In the genomic region with DNA sequence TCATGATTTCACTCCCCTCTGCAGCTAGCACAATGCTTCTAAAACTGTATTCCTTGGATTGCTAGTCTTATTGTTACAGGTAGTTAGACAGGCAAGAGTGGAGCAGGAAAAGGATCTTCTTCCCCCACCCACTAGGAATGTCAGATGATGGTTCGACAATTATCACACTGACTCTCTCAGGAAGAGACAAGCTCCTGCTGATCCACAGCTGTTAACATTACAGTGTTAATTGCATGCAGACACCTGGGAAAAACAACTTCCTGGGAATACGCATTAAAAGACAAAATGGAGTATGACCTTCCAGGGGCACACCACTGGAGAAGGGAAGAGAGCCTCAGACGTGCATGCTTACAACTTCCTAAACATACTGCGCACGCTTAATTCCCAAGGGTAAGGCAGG, we compare ENCODE assay signal across 22 cellular contexts. TPM values are rescaled to one million over a fixed set of nuclear protein-coding genes. Genes with fewer than 3 reads are reported as not detected.
"Had no signal": no experiment of that assay in that cellular context is flagged by ENCODE, and none has a peak within 500 bp of the region (broad histone marks: within the 10 kb centered on the region; RNA-seq: fewer than 3 reads in every experiment).

No MANE protein-coding gene starts in this region.

- H3K9ac ChIP-seq: parathyroid adenoma had no signal

- H2AFZ ChIP-seq: parathyroid adenoma had no signal

- H3K79me2 ChIP-seq: parathyroid adenoma had no signal

- H3K27me3 ChIP-seq: dorsolateral prefrontal cortex, heart right ventricle, left lung, suprapubic skin, thyroid gland, upper lobe of left lung, vagina had no signal

- H3K36me3 Mint-ChIP-seq: naive thymus-derived CD4-positive, alpha-beta T cell had no signal

- ATAC-seq: esophagus mucosa; heart right ventricle; left lung; lower lobe of right lung; naive thymus-derived CD4-positive, alpha-beta T cell; sciatic nerve; stimulated activated naive CD8-positive, alpha-beta T cell treated with anti-CD3 and anti-CD28 coated beads, Interleukin-15, Interleukin-2, amounts not matched to agents 100 U/mL and 50 U/mL, for 24 hours had no signal

- H3K4me3 ChIP-seq: dorsolateral prefrontal cortex, heart right ventricle, left lung, lower lobe of right lung, prostate gland, skin epidermis, suprapubic skin, thyroid gland, upper lobe of left lung, vagina had no signal

- H3K27ac ChIP-seq: dorsolateral prefrontal cortex, left lung, lower lobe of right lung, parathyroid adenoma, prostate gland, skin epidermis, suprapubic skin, thyroid gland, vagina had no signal

- H3K4me3 Mint-ChIP-seq: naive thymus-derived CD4-positive, alpha-beta T cell; nephron progenitor cell had no signal

- H3K4me1 ChIP-seq: prostate gland, vagina had no signal

- H3K36me3 ChIP-seq: heart right ventricle, left lung, lower lobe of right lung, prostate gland, suprapubic skin, thyroid gland, upper lobe of left lung, vagina had no signal

- DNase-seq: cortex of kidney; dorsolateral prefrontal cortex; effector CD8-positive, alpha-beta T cell; heart right ventricle; hypothalamus; islet precursor cell; left lung; lower lobe of right lung; naive thymus-derived CD4-positive, alpha-beta T cell; nephron progenitor cell; retina; stimulated activated CD4-positive, alpha-beta T cell treated with anti-CD3 and anti-CD28 coated beads, Interleukin-12 subunit alpha, Interleukin-12 subunit beta, amount 100 ng/mL, for 4 hours; stimulated activated naive CD8-positive, alpha-beta T cell treated with anti-CD3 and anti-CD28 coated beads, Interleukin-15, Interleukin-2, amounts not matched to agents 100 U/mL and 50 U/mL, for 24 hours; thyroid gland had no signal

- H3K9me3 ChIP-seq: heart right ventricle, left lung, lower lobe of right lung, prostate gland, suprapubic skin, thyroid gland, upper lobe of left lung, vagina had no signal

- H3K9me3 Mint-ChIP-seq: nephron progenitor cell had no signal

- H3K27ac Mint-ChIP-seq: nephron progenitor cell had no signal

RNA-seq across cellular contexts. Expression of gene LIFR, which starts 46.2 kb away (rescaled TPM):
- polyA plus RNA-seq: naive thymus-derived CD4-positive, alpha-beta T cell had no signal
